Comparison of ENCODE assay signal across 22 cellular contexts in genomic region chr13:26663801-26664200, GRCh38.
DNase-seq lines count a peak whose midpoint lies in the region; ATAC-seq, FAIRE-seq and TF ChIP-seq lines count a peak whose summit lies in the region.
"Had no signal": no experiment of that assay in that cellular context is flagged by ENCODE, and none has a peak within 500 bp of the region (broad histone marks: within the 10 kb centered on the region; RNA-seq: fewer than 3 reads in every experiment).

No MANE protein-coding gene starts in this region.

- POLR2A ChIA-PET in MCF 10A (lab: Yijun Ruan, JAX), result interaction anchor here (0.7 to 1.8 kb wide), 2 partner anchors 47 to 319 kb away, joined by 3 to 4 read pairs; no protein-coding TSS in a partner anchor
- POLR2A ChIA-PET in activated CD4-positive, alpha-beta memory T cell treated with anti-CD3 and anti-CD28 coated beads for 36 hours (lab: Charles Lee), result no interaction called here

- H3K27ac Mint-ChIP-seq in MCF 10A (ENCODE audit: low read depth, unreplicated experiment), result peak overlapping the region; percentile 44
- no peak overlapping the region for H3K27ac Mint-ChIP-seq in activated CD4-positive, alpha-beta memory T cell treated with anti-CD3 and anti-CD28 coated beads for 36 hours
- H3K27ac Mint-ChIP-seq: activated B cell treated with CpG ODN at 0.5 μM for 24 hours; activated naive CD4-positive, alpha-beta T cell treated with anti-CD3 and anti-CD28 coated beads, Interleukin-2, amount 10 ng/mL, durations not matched to agents 7 days and 5 days; CD4-positive, CD25-positive, alpha-beta regulatory T cell; natural killer cell treated with Interleukin-12 subunit alpha and Interleukin-12 subunit beta and Interleukin-15 and Interleukin-18, amount 100 ng/mL, for 72 hours had no signal

- no peaks in the 10 kb centered on the region for H3K27me3 ChIP-seq in breast epithelium
- H3K27me3 ChIP-seq in mammary epithelial cell (ENCODE audit: insufficient read depth, low read length), result no peaks in the 10 kb centered on the region
- no peaks in the 10 kb centered on the region for H3K27me3 ChIP-seq in small intestine (ENCODE audit: control insufficient read depth in 2 of 2, insufficient read depth in 2 of 2, low read length in 2 of 2)
- H3K27me3 ChIP-seq: thyroid gland had no signal

- peaks cover 5% of the 10 kb centered on the region for H3K36me3 Mint-ChIP-seq in MCF 10A (ENCODE audit: insufficient read depth, unreplicated experiment)
- H3K36me3 Mint-ChIP-seq in activated CD4-positive, alpha-beta memory T cell treated with anti-CD3 and anti-CD28 coated beads for 36 hours, result no peaks in the 10 kb centered on the region
- H3K36me3 Mint-ChIP-seq: activated naive CD4-positive, alpha-beta T cell treated with anti-CD3 and anti-CD28 coated beads, Interleukin-2, amount 10 ng/mL, durations not matched to agents 7 days and 5 days; CD4-positive, CD25-positive, alpha-beta regulatory T cell; natural killer cell treated with Interleukin-12 subunit alpha and Interleukin-12 subunit beta and Interleukin-15 and Interleukin-18, amount 100 ng/mL, for 72 hours had no signal

- H3K27ac ChIP-seq in breast epithelium (no peak overlapping the region), mammary epithelial cell (ENCODE audit: insufficient read depth, low read depth, low read length) (no peak overlapping the region), small intestine (ENCODE audit: low read depth in 1 of 2, low read length in 1 of 2) (no peak overlapping the region)
- H3K27ac ChIP-seq: thyroid gland had no signal

- in situ Hi-C loops in mammary epithelial cell (cut with MboI; ENCODE audit: low sequenced_read_pairs in 2 of 2), result no loop called here

- DNase-seq in MCF 10A (ENCODE audit: unreplicated experiment) (peak; percentile 28), breast epithelium (ENCODE audit: low spot score in 2 of 2) (no peak), NCI-H345 treated with DMSO at 0.1 percent for 48 hours (lab: John Stamatoyannopoulos, UW; ENCODE audit: unreplicated experiment) (peak; percentile 53), mammary epithelial cell (peak; percentile 37), small intestine (peak; percentile 3), left ventricle myocardium superior (no peak), AG20443 (ENCODE audit: low spot score) (no peak)
- DNase-seq in activated CD4-positive, alpha-beta memory T cell treated with anti-CD3 and anti-CD28 coated beads for 36 hours, result no peak
- DNase-seq: activated B cell treated with CpG ODN at 0.5 μM for 24 hours; activated CD8-positive, alpha-beta memory T cell treated with anti-CD3 and anti-CD28 coated beads, Interleukin-2, amount 50 U/mL, for 4 hours; activated naive CD4-positive, alpha-beta T cell treated with anti-CD3 and anti-CD28 coated beads, Interleukin-2, amount 10 ng/mL, durations not matched to agents 7 days and 5 days; CD4-positive, CD25-positive, alpha-beta regulatory T cell; effector CD8-positive, alpha-beta T cell; HCEC 1CT; NCI-H2227 treated with DMSO at 0.1 percent for 48 hours; stimulated activated CD8-positive, alpha-beta memory T cell treated with anti-CD3 and anti-CD28 coated beads, Interleukin-4, amount 100 ng/mL, for 48 hours; T-helper 1 cell; thyroid gland had no signal

- TF ChIP-seq CTCF in MCF 10A (IDR thresholded peaks at IDR 0.05; ENCODE audit: unreplicated experiment), result no peak
- no peak for TF ChIP-seq CTCF in breast epithelium (IDR thresholded peaks at IDR 0.05)
- TF ChIP-seq CTCF in mammary epithelial cell (conservative IDR thresholded peaks at IDR 0.05 in 1 of 2, IDR thresholded peaks at IDR 0.05 in 1 of 2; ENCODE audit: extremely low read depth in 1 of 2, insufficient read depth in 1 of 2, low read depth in 1 of 2, low read length in 2 of 2), result no peak

- CTCF ChIA-PET in MCF 10A (lab: Yijun Ruan, JAX) (interaction anchor here (0.6 to 1.5 kb wide), 3 partner anchors 35 to 479 kb away, joined by 3 to 4 read pairs (median 3); no protein-coding TSS in a partner anchor), mammary epithelial cell (lab: Charles Lee; ENCODE audit: low non-redundant PET) (no interaction called here)
- CTCF ChIA-PET in activated CD4-positive, alpha-beta memory T cell treated with anti-CD3 and anti-CD28 coated beads for 36 hours (lab: Charles Lee), result interaction anchor here (1.8 kb wide), 1 partner anchor 35 kb away, joined by 7 read pairs; no protein-coding TSS in a partner anchor

- H3K4me1 ChIP-seq in breast epithelium, result no peaks in the 10 kb centered on the region
- peaks cover 4% of the 10 kb centered on the region for H3K4me1 ChIP-seq in mammary epithelial cell (ENCODE audit: insufficient read depth, low read length)
- H3K4me1 ChIP-seq in small intestine (ENCODE audit: control insufficient read depth in 2 of 2, insufficient read depth in 1 of 2, low read depth in 1 of 2, low read length in 1 of 2), result no peaks in the 10 kb centered on the region

- intact Hi-C loops in MCF 10A (cut with micrococcal nuclease), result no loop called here
- intact Hi-C loops in breast epithelium (cut with DNase I; ENCODE audit: low total_unique reads), result no loop called here
- intact Hi-C loops in mammary epithelial cell (cut with micrococcal nuclease), result no loop called here
- intact Hi-C loops in left ventricle myocardium superior (cut with micrococcal nuclease), result no loop called here
- intact Hi-C loops in activated CD4-positive, alpha-beta memory T cell treated with anti-CD3 and anti-CD28 coated beads for 36 hours (cut with micrococcal nuclease), result no loop called here

- TF ChIP-seq POLR2A in breast epithelium (IDR thresholded peaks at IDR 0.05), result no peak

- no peaks in the 10 kb centered on the region for H3K27me3 Mint-ChIP-seq in MCF 10A (ENCODE audit: insufficient read depth, unreplicated experiment)
- H3K27me3 Mint-ChIP-seq in activated CD4-positive, alpha-beta memory T cell treated with anti-CD3 and anti-CD28 coated beads for 36 hours, result peaks cover 7% of the 10 kb centered on the region

- dilution Hi-C loops in mammary epithelial cell (cut with HindIII; ENCODE audit: low sequenced_read_pairs), result no loop called here

- no peak for ATAC-seq in left ventricle myocardium superior
- ATAC-seq: K562; natural killer cell treated with Interleukin-12 subunit alpha and Interleukin-12 subunit beta and Interleukin-15 and Interleukin-18, amount 100 ng/mL, for 72 hours had no signal

- 50% methylated on average over 4 of the region's 4 CpGs for WGBS in mammary epithelial cell (ENCODE audit: low coverage, missing lambda C conversion rate)
- 25 to 44% (median 35%) methylated on average over 4 of the region's 4 CpGs for WGBS in small intestine, 3 donors

- no peak for FAIRE-seq in small intestine (lab: Jason Lieb, UNC)
- FAIRE-seq: A204.1, GM12891, K562 had no signal

- H3K9me3 Mint-ChIP-seq in MCF 10A (ENCODE audit: unreplicated experiment), result no peaks in the 10 kb centered on the region
- H3K9me3 Mint-ChIP-seq in activated CD4-positive, alpha-beta memory T cell treated with anti-CD3 and anti-CD28 coated beads for 36 hours, result no peaks in the 10 kb centered on the region
- H3K9me3 Mint-ChIP-seq: activated B cell treated with CpG ODN at 0.5 μM for 24 hours; activated naive CD4-positive, alpha-beta T cell treated with anti-CD3 and anti-CD28 coated beads, Interleukin-2, amount 10 ng/mL, durations not matched to agents 7 days and 5 days; CD4-positive, CD25-positive, alpha-beta regulatory T cell; natural killer cell treated with Interleukin-12 subunit alpha and Interleukin-12 subunit beta and Interleukin-15 and Interleukin-18, amount 100 ng/mL, for 72 hours had no signal

- H3K79me2 ChIP-seq in mammary epithelial cell (ENCODE audit: insufficient read depth, low read length), result no peaks in the 10 kb centered on the region

- no peak overlapping the region for H2AFZ ChIP-seq in mammary epithelial cell (ENCODE audit: low read depth, low read length)

- H3K4me1 Mint-ChIP-seq in MCF 10A (ENCODE audit: insufficient read depth, unreplicated experiment), result peaks cover 16% of the 10 kb centered on the region
- no peaks in the 10 kb centered on the region for H3K4me1 Mint-ChIP-seq in activated CD4-positive, alpha-beta memory T cell treated with anti-CD3 and anti-CD28 coated beads for 36 hours (ENCODE audit: low read depth)
- H3K4me1 Mint-ChIP-seq: activated B cell treated with CpG ODN at 0.5 μM for 24 hours; activated naive CD4-positive, alpha-beta T cell treated with anti-CD3 and anti-CD28 coated beads, Interleukin-2, amount 10 ng/mL, durations not matched to agents 7 days and 5 days; CD4-positive, CD25-positive, alpha-beta regulatory T cell had no signal

- no peak overlapping the region for H3K9ac ChIP-seq in mammary epithelial cell (ENCODE audit: insufficient read depth, low read length)

- H3K4me3 ChIP-seq in breast epithelium (no peak overlapping the region), mammary epithelial cell (replicated peaks in 1 of 3; ENCODE audit: insufficient read depth in 1 of 3, low read depth in 2 of 3, low read length in 3 of 3) (no peak overlapping the region), small intestine (ENCODE audit: low read depth in 1 of 2, low read length in 2 of 2) (no peak overlapping the region)
- H3K4me3 ChIP-seq: K562, thyroid gland had no signal

- H4K20me1 ChIP-seq in mammary epithelial cell (ENCODE audit: insufficient read depth, low read length), result no peaks in the 10 kb centered on the region

- H3K9me3 ChIP-seq in breast epithelium, result no peaks in the 10 kb centered on the region
- no peaks in the 10 kb centered on the region for H3K9me3 ChIP-seq in mammary epithelial cell (replicated peaks; ENCODE audit: insufficient read depth, low read length)
- no peaks in the 10 kb centered on the region for H3K9me3 ChIP-seq in small intestine (ENCODE audit: control insufficient read depth, low read depth)
- H3K9me3 ChIP-seq: thyroid gland had no signal

- BruUV-seq in MCF 10A (replicated peaks; lab: Mats Ljungman, UMichigan) (no TSS peak), mammary epithelial cell (replicated peaks; lab: Mats Ljungman, UMichigan) (no TSS peak)

- H3K36me3 ChIP-seq in breast epithelium (no peaks in the 10 kb centered on the region), mammary epithelial cell (ENCODE audit: insufficient read depth, low read length) (no peaks in the 10 kb centered on the region), small intestine (ENCODE audit: control insufficient read depth in 2 of 2, insufficient read depth in 2 of 2, low read length in 2 of 2) (no peaks in the 10 kb centered on the region)

- no peak overlapping the region for H3K4me2 ChIP-seq in mammary epithelial cell (ENCODE audit: insufficient read depth, low read depth, low read length)

- H3K4me3 Mint-ChIP-seq in MCF 10A (ENCODE audit: unreplicated experiment), result no peak overlapping the region
- H3K4me3 Mint-ChIP-seq in activated CD4-positive, alpha-beta memory T cell treated with anti-CD3 and anti-CD28 coated beads for 36 hours, result no peak overlapping the region
- H3K4me3 Mint-ChIP-seq: activated B cell treated with CpG ODN at 0.5 μM for 24 hours; activated naive CD4-positive, alpha-beta T cell treated with anti-CD3 and anti-CD28 coated beads, Interleukin-2, amount 10 ng/mL, durations not matched to agents 7 days and 5 days; CD4-positive, CD25-positive, alpha-beta regulatory T cell; natural killer cell treated with Interleukin-12 subunit alpha and Interleukin-12 subunit beta and Interleukin-15 and Interleukin-18, amount 100 ng/mL, for 72 hours had no signal

Comparison
In these comparisons a context has a peak if more than half of its experiments do, and no peak if none do; other contexts are left out.
1. DNase-seq: peak in MCF 10A (single experiment), NCI-H345 treated with DMSO at 0.1 percent for 48 hours (single experiment), mammary epithelial cell (single experiment) and small intestine (single experiment); none in breast epithelium (0 of 2), left ventricle myocardium superior (single experiment), activated CD4-positive, alpha-beta memory T cell treated with anti-CD3 and anti-CD28 coated beads for 36 hours (single experiment) and AG20443 (single experiment).